In genomic region chr1:40801742-40802077, GRCh38 we compare ENCODE assay signal across 8 cellular contexts. TPM values are rescaled to one million over a fixed set of nuclear protein-coding genes. Genes with fewer than 3 reads are reported as not detected.
DNase-seq lines count a peak whose midpoint lies in the region; ATAC-seq, FAIRE-seq and TF ChIP-seq lines count a peak whose summit lies in the region.

No MANE protein-coding gene starts in this region.

- H3K27me3 Mint-ChIP-seq in CD14-positive monocyte (ENCODE audit: low read depth in 3 of 3) (peaks cover 7 to 13% (median 11%) of the 10 kb centered on the region in 3 donors), osteocyte (ENCODE audit: unreplicated experiment) (no peaks in the 10 kb centered on the region)

- H3K4me2 ChIP-seq in MM.1S (ENCODE audit: low read depth, low read length) (peak overlapping the region; percentile 95), H1 (ENCODE audit: insufficient read depth in 1 of 2, low read depth in 2 of 2, low read length in 2 of 2) (peak overlapping the region; percentile 57 to 73)

- intact Hi-C loops in CD14-positive monocyte (cut with micrococcal nuclease), result no loop called here

- no peak for TF ChIP-seq EP300 in H1 (IDR thresholded peaks at IDR 0.05; ENCODE audit: borderline replicate concordance in 1 of 2, low read depth in 2 of 2, low read length in 2 of 2)

- H4K20me1 ChIP-seq in MM.1S (ENCODE audit: insufficient read depth, low read length) (no peaks in the 10 kb centered on the region), H1 (replicated peaks in 1 of 2; ENCODE audit: control insufficient read depth in 1 of 2, insufficient read depth in 2 of 2, low read length in 2 of 2) (no peaks in the 10 kb centered on the region)

- H3K9me3 Mint-ChIP-seq in CD14-positive monocyte, result no peaks in the 10 kb centered on the region
- no peaks in the 10 kb centered on the region for H3K9me3 Mint-ChIP-seq in osteocyte (ENCODE audit: unreplicated experiment)

- POLR2A ChIA-PET in H1 (lab: Charles Lee; ENCODE audit: partially characterized antibody), result interaction anchor here (1.0 to 1.6 kb wide), 5 partner anchors 10 to 111 kb away, joined by 3 to 7 read pairs (median 3); partner anchors contain the start of gene NFYC

- FAIRE-seq in H1 (lab: Jason Lieb, UNC) (no peak), D721Med (lab: Jason Lieb, UNC) (no peak)

- H2BK120ac ChIP-seq in H1 (replicated peaks; ENCODE audit: low read depth, low read length), result no peak overlapping the region

- no peak for ATAC-seq in GM18519 (IDR thresholded peaks at IDR 0.05; ENCODE audit: low FRiP score, unreplicated experiment)

- H3F3A ChIP-seq in MM.1S (ENCODE audit: insufficient read depth, low read length), result peaks cover 17% of the 10 kb centered on the region; the same call in 1 of the 2 replicates

- H3K14ac ChIP-seq in H1 (ENCODE audit: insufficient read length), result no peak overlapping the region

- H3K23me2 ChIP-seq in H1 (ENCODE audit: low read depth, low read length), result peaks cover 3% of the 10 kb centered on the region; the same call in 1 of the 2 replicates

- H4K5ac ChIP-seq in H1 (ENCODE audit: insufficient read length, low read depth, low read length), result no peak overlapping the region

- H3K27ac ChIP-seq in MM.1S (ENCODE audit: low read length) (no peak overlapping the region), H1 (ENCODE audit: low read depth, low read length) (no peak overlapping the region)

- H3K4me1 ChIP-seq in MM.1S (ENCODE audit: low read length) (peaks cover 11% of the 10 kb centered on the region), H1 (replicated peaks in 1 of 4; ENCODE audit: control insufficient read depth in 3 of 4, insufficient read depth in 4 of 4, low read length in 3 of 4) (peaks cover 9 to 33% (median 25%) of the 10 kb centered on the region in 4 experiments)

- no peak for DNase-seq in CD14-positive monocyte (ENCODE audit: low spot score)
- no peak for DNase-seq in MM.1S
- no peak for DNase-seq in H1 (ENCODE audit: low read depth in 1 of 2, low spot score in 2 of 2)
- DNase-seq in osteocyte (ENCODE audit: extremely low spot score, unreplicated experiment), result no peak
- DNase-seq in D721Med (ENCODE audit: insufficient read length, low spot score), result no peak
- no peak for DNase-seq in NCI-H526 treated with DMSO at 0.1 percent for 48 hours (lab: John Stamatoyannopoulos, UW)
- DNase-seq in iPS-NIHi7 (ENCODE audit: extremely low spot score), result no peak

- H3K79me1 ChIP-seq in H1 (ENCODE audit: low read depth, low read length), result no peaks in the 10 kb centered on the region

- H2AK5ac ChIP-seq in H1 (ENCODE audit: low read depth, low read length), result no peak overlapping the region

- peaks cover 30% of the 10 kb centered on the region for H3K4me1 Mint-ChIP-seq in CD14-positive monocyte
- H3K4me1 Mint-ChIP-seq in osteocyte (ENCODE audit: unreplicated experiment), result peaks cover 31% of the 10 kb centered on the region

- no peak overlapping the region for H4K8ac ChIP-seq in H1 (ENCODE audit: extremely low read depth, insufficient read depth, low read length)

- H3K4me3 Mint-ChIP-seq in CD14-positive monocyte (peak overlapping the region; percentile 68 to 82), osteocyte (ENCODE audit: unreplicated experiment) (no peak overlapping the region)

- H3K9me3 ChIP-seq in MM.1S (replicated peaks; ENCODE audit: insufficient read depth, low read length) (no peaks in the 10 kb centered on the region), H1 (ENCODE audit: insufficient read depth in 2 of 2, low read depth in 1 of 2, low read length in 1 of 2) (no peaks in the 10 kb centered on the region)

- TF ChIP-seq CTCF in CD14-positive monocyte (IDR thresholded peaks at IDR 0.05), result no peak
- TF ChIP-seq CTCF in MM.1S (IDR thresholded peaks at IDR 0.05; ENCODE audit: low read length), result no peak
- TF ChIP-seq CTCF in H1 (IDR thresholded peaks at IDR 0.05; ENCODE audit: control extremely low read depth in 1 of 3, insufficient read depth in 1 of 3, low read depth in 1 of 3, low read length in 3 of 3), result no peak
- no peak for TF ChIP-seq CTCF in osteocyte (IDR thresholded peaks at IDR 0.05)
- TF ChIP-seq CTCF in D721Med (IDR thresholded peaks at IDR 0.05; ENCODE audit: insufficient read depth, missing control alignments), result no peak

- H3K23ac ChIP-seq in H1 (ENCODE audit: insufficient read length), result no peak overlapping the region

- TF ChIP-seq POLR2A in H1 (IDR thresholded peaks at IDR 0.05; ENCODE audit: control extremely low read depth in 1 of 2, low read depth in 2 of 2, low read length in 2 of 2), result no peak

- no peak overlapping the region for H2BK15ac ChIP-seq in H1 (ENCODE audit: low read length)

- no peaks in the 10 kb centered on the region for H3K9me2 ChIP-seq in MM.1S (replicated peaks; ENCODE audit: insufficient read depth, low read length)

- H3K27me3 ChIP-seq in MM.1S (replicated peaks; ENCODE audit: insufficient read depth, low read length), result no peaks in the 10 kb centered on the region
- peaks cover 0 to 6% (median 4%) of the 10 kb centered on the region in 4 experiments; a peak in 3 of 7 replicates for H3K27me3 ChIP-seq in H1 (replicated peaks in 1 of 4; ENCODE audit: control insufficient read depth in 3 of 4, extremely low read depth in 1 of 4, insufficient read depth in 3 of 4, low read length in 3 of 4)

- no peaks in the 10 kb centered on the region for H3K36me3 Mint-ChIP-seq in CD14-positive monocyte
- H3K36me3 Mint-ChIP-seq in osteocyte (ENCODE audit: unreplicated experiment), result no peaks in the 10 kb centered on the region

- no peaks in the 10 kb centered on the region for H3K36me3 ChIP-seq in MM.1S (replicated peaks; ENCODE audit: insufficient read depth, low read length)
- H3K36me3 ChIP-seq in H1 (ENCODE audit: control insufficient read depth in 2 of 4, insufficient read depth in 4 of 4, low read length in 3 of 4), result no peaks in the 10 kb centered on the region

- CTCF ChIA-PET in H1 (lab: Charles Lee; ENCODE audit: partially characterized antibody), result interaction anchor here (2.2 to 24.5 kb wide), 2 partner anchors 25 to 147 kb away, joined by 7 to 325 read pairs; no protein-coding TSS in a partner anchor

- WGBS in H1 (ENCODE audit: extremely low coverage in 1 of 2, insufficient coverage in 1 of 2, insufficient read length in 1 of 2, insufficient replicate concordance in 2 of 2, low coverage in 1 of 2, low lambda C conversion rate in 2 of 2, missing lambda C conversion rate in 1 of 2), 2 experiments, result 89% methylated on average over 3 of the region's 3 CpGs; no CpG with 5 or more reads in 1 of the 2 experiments

- H3K27ac Mint-ChIP-seq in CD14-positive monocyte, result no peak overlapping the region
- H3K27ac Mint-ChIP-seq in osteocyte (ENCODE audit: unreplicated experiment), result peak overlapping the region; percentile 52

- TF ChIP-seq RAD21 in H1 (IDR thresholded peaks at IDR 0.05 in 1 of 2, conservative IDR thresholded peaks at IDR 0.05 in 1 of 2; ENCODE audit: low read depth in 2 of 2, low read length in 2 of 2), result no peak

- no peak overlapping the region for H3K18ac ChIP-seq in H1 (ENCODE audit: extremely low read depth, low read length)

- H3K4ac ChIP-seq in H1 (replicated peaks; ENCODE audit: insufficient read length, low read depth, low read length), result no peak overlapping the region

- H4K91ac ChIP-seq in H1 (replicated peaks; ENCODE audit: insufficient read length, low read length), result no peak overlapping the region

- no peaks in the 10 kb centered on the region for H3K79me2 ChIP-seq in MM.1S (ENCODE audit: low read length)
- no peaks in the 10 kb centered on the region for H3K79me2 ChIP-seq in H1 (ENCODE audit: control insufficient read depth in 1 of 2, insufficient read depth in 2 of 2, low read length in 2 of 2)

- 0 out of 2 replicates have a peak overlapping the region, but pooled peaks have one; percentile 81 for H2BK12ac ChIP-seq in H1 (ENCODE audit: low read depth, low read length)

- H2AFZ ChIP-seq in MM.1S (ENCODE audit: low read length) (peak overlapping the region; percentile 72; the same call in 1 of the 2 replicates), H1 (ENCODE audit: low read length) (no peak overlapping the region)

- H3K9ac ChIP-seq in MM.1S (ENCODE audit: low read length) (no peak overlapping the region), H1 (replicated peaks in 1 of 4; ENCODE audit: extremely low read depth in 1 of 4, low read depth in 3 of 4, low read length in 3 of 4) (no peak overlapping the region)

- no peak overlapping the region for H2BK20ac ChIP-seq in H1 (ENCODE audit: low read length)

- H3K4me3 ChIP-seq in MM.1S (ENCODE audit: low read length) (peak overlapping the region; percentile 51), H1 (ENCODE audit: extremely low read depth in 1 of 4, insufficient read depth in 2 of 4, low read depth in 3 of 4, low read length in 4 of 4) (peak overlapping the region in 1 of 4 experiments; percentile 51; a peak in 5 of 8 replicates)

- no peak overlapping the region for H3K56ac ChIP-seq in H1 (replicated peaks; ENCODE audit: insufficient read length, low read depth, low read length)

- H2BK5ac ChIP-seq in H1 (ENCODE audit: low read depth, low read length), result no peak overlapping the region

TF ChIP-seq in H1, 55 proteins besides CTCF, POLR2A, EP300 and RAD21 (continues in another document):
- TF ChIP-seq RXRA (IDR thresholded peaks at IDR 0.05; ENCODE audit: insufficient read depth, low read depth, low read length) (no peak), FOSL1 (IDR thresholded peaks at IDR 0.05; ENCODE audit: insufficient read depth, low read depth, low read length) (no peak), RFX5 (IDR thresholded peaks at IDR 0.05; ENCODE audit: borderline replicate concordance, low read depth, low read length) (no peak), EGR1 (IDR thresholded peaks at IDR 0.05; ENCODE audit: borderline replicate concordance, low read depth, low read length) (no peak), TAF1 (IDR thresholded peaks at IDR 0.05; ENCODE audit: low read depth, low read length) (no peak), CBX5 (IDR thresholded peaks at IDR 0.05; ENCODE audit: low read depth, low read length) (no peak)

RNA-seq across cellular contexts. Expression of gene KCNQ4, which starts 18.1 kb away (rescaled TPM):
- polyA plus RNA-seq in CD14-positive monocyte (not detected), H1 (2011; rRNA removed) (2.2 and 4.0 TPM in 2 replicates)
- 3.5 and 3.9 TPM in 2 replicates for total RNA-seq in H1 (2021; fragmentation: NEBNext Ultra II Directional; extraction: Animal tissue kit (Norgen Biotek cat#: 25700))
- 1.9 TPM for polyA plus RNA-seq in H1 (2011; cell fraction: cytosol; rRNA removed)
- 7.6 TPM for polyA plus RNA-seq in H1 (2011; cell fraction: nucleus; rRNA removed)
- 3.0 to 5.7 TPM (median 4.7 TPM) in 4 replicates for polyA plus RNA-seq in H1 (2012, experiment 1 of 2)
- polyA plus RNA-seq in H1 (2012, experiment 2 of 2), result 3.1 TPM
- polyA plus RNA-seq in H1 (2013, experiment 1 of 2), result 2.7 TPM
- polyA plus RNA-seq in H1 (2013, experiment 2 of 2), result 2.5 TPM
- 1.2 and 1.3 TPM in 2 replicates for polyA minus RNA-seq in H1 (2011; rRNA and poly(A)+ RNA removed)
- polyA minus RNA-seq in H1 (2011; cell fraction: cytosol; rRNA and poly(A)+ RNA removed), result 2.1 TPM
- polyA minus RNA-seq in H1 (2011; cell fraction: nucleus; rRNA and poly(A)+ RNA removed), result 2.5 TPM
- total RNA-seq in osteocyte, result 0.51 and 0.63 TPM in 2 replicates
